Comparison of ENCODE assay signal across 9 cellular contexts in the genomic region with DNA sequence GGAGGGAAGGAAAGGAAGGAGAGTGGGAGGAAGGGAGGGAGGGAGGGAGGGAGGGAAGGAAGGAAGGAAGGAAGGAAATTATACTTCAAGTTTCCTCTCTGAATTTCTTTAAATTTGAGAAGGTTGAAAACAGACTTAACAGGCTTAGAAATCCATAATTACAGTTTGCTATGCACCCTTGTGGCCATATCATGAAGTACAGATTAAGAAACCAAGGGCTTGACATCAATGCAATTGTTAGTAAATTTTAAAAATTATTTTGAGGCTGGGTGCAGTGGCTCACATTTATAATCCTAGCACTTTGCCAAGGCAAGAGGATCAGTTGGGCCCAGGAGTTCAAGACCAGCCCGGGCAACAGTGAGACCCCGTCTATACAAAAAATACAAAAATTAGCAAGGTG. TPM values are rescaled to one million over a fixed set of nuclear protein-coding genes. Genes with fewer than 3 reads are reported as not detected.
DNase-seq lines count a peak whose midpoint lies in the region; ATAC-seq, FAIRE-seq and TF ChIP-seq lines count a peak whose summit lies in the region.
"Had no signal": no experiment of that assay in that cellular context is flagged by ENCODE, and none has a peak within 500 bp of the region (broad histone marks: within the 10 kb centered on the region; RNA-seq: fewer than 3 reads in every experiment).

No MANE protein-coding gene starts in this region.

- FAIRE-seq in D721Med (lab: Jason Lieb, UNC) (no peak), RCC 7860 (lab: Jason Lieb, UNC) (no peak)

- H3K79me2 ChIP-seq in KMS-11 (ENCODE audit: insufficient read depth, low read depth): no peaks in the 10 kb centered on the region

- H3K4me1 ChIP-seq in KMS-11 (ENCODE audit: low read depth, poor library complexity, severe bottlenecking): peaks cover 3% of the 10 kb centered on the region

- H3K9ac ChIP-seq in KMS-11: no peak overlapping the region

- DNase-seq in D721Med (ENCODE audit: insufficient read length, low spot score): no peak
- DNase-seq in brain microvascular endothelial cell: peak; percentile 29
- peak; percentile 38 for DNase-seq in myocyte (ENCODE audit: low read depth)
- DNase-seq in NCI-H2029 treated with DMSO at 0.1 percent for 48 hours (lab: John Stamatoyannopoulos, UW): no peak
- no peak for DNase-seq in RCC 7860 (ENCODE audit: low spot score)
- DNase-seq: activated T-cell treated with anti-CD3 and anti-CD28 coated beads, Interleukin-2, amount 50 U/mL, for 4 hours had no signal

- H3K4me2 ChIP-seq in KMS-11: no peak overlapping the region

- no peak overlapping the region for H3K4me3 ChIP-seq in KMS-11 (IDR thresholded peaks at IDR 0.05; ENCODE audit: insufficient read depth, low read depth, low read length)
- H3K4me3 ChIP-seq in brain microvascular endothelial cell (ENCODE audit: low read depth, low read length): no peak overlapping the region

- in situ Hi-C loops in brain microvascular endothelial cell (cut with HindIII; ENCODE audit: low pct_ligation_motif_present, low sequenced_read_pairs): no loop called here

- ATAC-seq in GM18868 (IDR thresholded peaks at IDR 0.05; ENCODE audit: unreplicated experiment) (no peak), HG03565 (IDR thresholded peaks at IDR 0.05; ENCODE audit: unreplicated experiment) (no peak)

- H4K20me1 ChIP-seq in KMS-11 (ENCODE audit: insufficient read depth): no peaks in the 10 kb centered on the region

- H3K27ac ChIP-seq in KMS-11 (no peak overlapping the region), brain microvascular endothelial cell (no peak overlapping the region)

- TF ChIP-seq CTCF in D721Med (IDR thresholded peaks at IDR 0.05; ENCODE audit: insufficient read depth, missing control alignments) (peak; percentile 56), KMS-11 (conservative IDR thresholded peaks at IDR 0.05; ENCODE audit: low read depth, low read length) (peak; percentile 88), brain microvascular endothelial cell (IDR thresholded peaks at IDR 0.05; ENCODE audit: low read depth, low read length, missing control alignments) (peak; percentile 46)

- H3K27me3 ChIP-seq in KMS-11 (ENCODE audit: insufficient read depth, low read depth) (no peaks in the 10 kb centered on the region), brain microvascular endothelial cell (replicated peaks) (no peaks in the 10 kb centered on the region)

- no peak overlapping the region for H2AFZ ChIP-seq in KMS-11 (ENCODE audit: low read depth)

- H3K36me3 ChIP-seq in KMS-11 (ENCODE audit: insufficient read depth) (peaks cover 33% of the 10 kb centered on the region), brain microvascular endothelial cell (replicated peaks) (peaks cover 21% of the 10 kb centered on the region)

RNA-seq across cellular contexts. Expression of gene ANP32E, which starts 14.4 kb away (rescaled TPM):
- total RNA-seq in myocyte: 14.9 and 17.9 TPM in 2 replicates
- polyA plus RNA-seq in myocyte (2012): 23.1 TPM

RNA-seq across cellular contexts. Expression of gene CA14, which starts 36.0 kb away (rescaled TPM):
- not detected in 2 replicates for total RNA-seq in myocyte
- 0.33 TPM for polyA plus RNA-seq in myocyte (2012)
- total RNA-seq: activated T-cell treated with anti-CD3 and anti-CD28 coated beads, Interleukin-2, amount 50 U/mL, for 4 hours had no signal

RNA-seq across cellular contexts. Expression of gene APH1A, which starts 47.3 kb away (rescaled TPM):
- 77.3 and 93.7 TPM in 2 replicates for total RNA-seq in myocyte
- polyA plus RNA-seq in myocyte (2012): 115 TPM

RNA-seq across cellular contexts. Expression of gene C1orf54, which starts 51.0 kb away (rescaled TPM):
- 3.2 and 3.7 TPM in 2 replicates for total RNA-seq in myocyte
- polyA plus RNA-seq in myocyte (2012): 18.3 TPM

Comparison
In these comparisons a context has a peak if more than half of its experiments do, and no peak if none do; other contexts are left out.
1. DNase-seq: peak in brain microvascular endothelial cell (single experiment) and myocyte (single experiment); none in D721Med (single experiment), NCI-H2029 treated with DMSO at 0.1 percent for 48 hours (single experiment) and RCC 7860 (single experiment).
2. Peak in every context shown above with its lines, with median percentiles within 50 percentile points of each other: CTCF ChIP-seq.